20 cellular contexts compared by ENCODE assay signal in genomic region chr4:151304226-151304625, GRCh38. TPM values are rescaled to one million over a fixed set of nuclear protein-coding genes. Genes with fewer than 3 reads are reported as not detected.
"Had no signal": no experiment of that assay in that cellular context is flagged by ENCODE, and none has a peak within 500 bp of the region (broad histone marks: within the 10 kb centered on the region; RNA-seq: fewer than 3 reads in every experiment).

No MANE protein-coding gene starts in this region.

- H3K4me1 ChIP-seq: psoas muscle had no signal

- H3K4me2 ChIP-seq: neural progenitor cell had no signal

- H3K4me3 ChIP-seq: lung, neural progenitor cell, psoas muscle, right lobe of liver, suprapubic skin had no signal

- DNase-seq: activated CD4-positive, alpha-beta T cell treated with anti-CD3 and anti-CD28 coated beads, Interleukin-2, amount 50 U/mL, for 1 hour; activated CD8-positive, alpha-beta memory T cell treated with anti-CD3 and anti-CD28 coated beads for 24 hours; activated naive CD4-positive, alpha-beta T cell treated with anti-CD3 and anti-CD28 coated beads for 36 hours; cortex of kidney; effector CD4-positive, alpha-beta T cell; glutamatergic neuron; naive B cell; psoas muscle; right lobe of liver; stimulated activated naive CD8-positive, alpha-beta T cell treated with anti-CD3 and anti-CD28 coated beads, Interleukin-15, Interleukin-2, amounts not matched to agents 100 U/mL and 50 U/mL, for 24 hours; trophoblast cell had no signal

- H2AFZ ChIP-seq: neural progenitor cell had no signal

- H3K9ac ChIP-seq: neural progenitor cell had no signal

- H3K9me3 ChIP-seq: psoas muscle, right lobe of liver, suprapubic skin had no signal

- H3K36me3 ChIP-seq: neural progenitor cell, right lobe of liver, suprapubic skin had no signal

- ATAC-seq: activated CD4-positive, CD25-positive, alpha-beta regulatory T cell treated with anti-CD3 and anti-CD28 coated beads, Interleukin-2, amount 50 U/mL, for 24 hours; stimulated activated naive CD8-positive, alpha-beta T cell treated with anti-CD3 and anti-CD28 coated beads, Interleukin-15, Interleukin-2, amounts not matched to agents 100 U/mL and 50 U/mL, for 24 hours had no signal

- H3K27me3 ChIP-seq: foreskin keratinocyte, neural progenitor cell, right lobe of liver, suprapubic skin had no signal

- H3K27ac ChIP-seq: foreskin keratinocyte, neural progenitor cell, psoas muscle, right lobe of liver, suprapubic skin had no signal

RNA-seq across cellular contexts. Expression of gene SH3D19, which starts 21.2 kb away (rescaled TPM):
- total RNA-seq: activated naive CD4-positive, alpha-beta T cell treated with anti-CD3 and anti-CD28 coated beads for 36 hours; activated T-helper 1 cell treated with anti-CD3 and anti-CD28 coated beads, Interleukin-12 subunit alpha, Interleukin-12 subunit beta, Interleukin-2, Interleukin-4 antibody, amounts not matched to agents 30 ng/mL and 10 ng/mL and 1 ng/mL, durations not matched to agents 14 hours and 24 hours and 36 hours; mononuclear cell had no signal

RNA-seq across cellular contexts. Expression of gene PRSS48, which starts 27.3 kb away (rescaled TPM):
- total RNA-seq: activated naive CD4-positive, alpha-beta T cell treated with anti-CD3 and anti-CD28 coated beads for 36 hours; activated T-helper 1 cell treated with anti-CD3 and anti-CD28 coated beads, Interleukin-12 subunit alpha, Interleukin-12 subunit beta, Interleukin-2, Interleukin-4 antibody, amounts not matched to agents 30 ng/mL and 10 ng/mL and 1 ng/mL, durations not matched to agents 14 hours and 24 hours and 36 hours; endothelial cell of umbilical vein; foreskin keratinocyte; lung; mononuclear cell; osteocyte; psoas muscle; right lobe of liver; suprapubic skin had no signal
- polyA plus RNA-seq: endothelial cell of umbilical vein, foreskin keratinocyte, lung, psoas muscle had no signal
